ENCODE assay signal across 23 cellular contexts in genomic region chr18:34544930-34545329, GRCh38.
"Had no signal": no experiment of that assay in that cellular context is flagged by ENCODE, and none has a peak within 500 bp of the region (broad histone marks: within the 10 kb centered on the region; RNA-seq: fewer than 3 reads in every experiment).

No MANE protein-coding gene starts in this region.

- DNase-seq: activated CD4-positive, alpha-beta T cell treated with anti-CD3 and anti-CD28 coated beads, Interleukin-2, amount 50 U/mL, for 1 hour; activated CD4-positive, CD25-positive, alpha-beta regulatory T cell treated with anti-CD3 and anti-CD28 coated beads, Interleukin-2, amount 50 U/mL, for 72 hours; activated CD8-positive, alpha-beta memory T cell treated with anti-CD3 and anti-CD28 coated beads, Interleukin-2, amount 50 U/mL, for 4 hours; activated effector memory CD4-positive, alpha-beta T cell treated with Interleukin-2 at 50 U/mL for 16 hours; activated naive CD4-positive, alpha-beta T cell treated with anti-CD3 and anti-CD28 coated beads, Interleukin-2, amount 10 ng/mL, durations not matched to agents 7 days and 5 days; activated naive CD8-positive, alpha-beta T cell treated with anti-CD3 and anti-CD28 coated beads, Interleukin-2, amount 50 U/mL, for 24 hours; activated T-cell treated with anti-CD3 and anti-CD28 coated beads, Interleukin-2, amount 50 U/mL, for 4 hours; anterior cingulate cortex; brain microvascular endothelial cell; colonic mucosa; foreskin keratinocyte; left cardiac atrium; mesenchymal stem cell; naive thymus-derived CD8-positive, alpha-beta T cell; ovary; right lobe of liver; small intestine; stimulated activated CD4-positive, alpha-beta T cell treated with anti-CD3 and anti-CD28 coated beads, Interleukin-4, amount 100 ng/mL, for 1 hour; stimulated activated naive CD8-positive, alpha-beta T cell treated with anti-CD3 and anti-CD28 coated beads, Interleukin-15, amount 100 ng/mL, for 72 hours; trophoblast cell had no signal

- H3K9me3 ChIP-seq: colonic mucosa, ovary, right lobe of liver, suprapubic skin, vagina had no signal

- H2AFZ ChIP-seq: hepatocyte had no signal

- H3K4me2 ChIP-seq: hepatocyte had no signal

- H3K36me3 ChIP-seq: brain microvascular endothelial cell, colonic mucosa, ovary, right lobe of liver, suprapubic skin, vagina had no signal

- ATAC-seq: activated naive CD8-positive, alpha-beta T cell treated with anti-CD3 and anti-CD28 coated beads, Interleukin-2, amount 50 U/mL, for 24 hours; activated T-cell treated with anti-CD3 and anti-CD28 coated beads, Interleukin-2, amount 50 U/mL, for 4 hours; foreskin keratinocyte; left cardiac atrium; naive thymus-derived CD8-positive, alpha-beta T cell; right lobe of liver; stimulated activated naive CD8-positive, alpha-beta T cell treated with anti-CD3 and anti-CD28 coated beads, Interleukin-15, amount 100 ng/mL, for 72 hours had no signal

- H3K79me2 ChIP-seq: hepatocyte had no signal

- H3K27me3 ChIP-seq: brain microvascular endothelial cell, colonic mucosa, foreskin keratinocyte, hepatocyte, ovary, right lobe of liver, suprapubic skin, vagina had no signal

- H3K4me1 ChIP-seq: colonic mucosa, foreskin keratinocyte, right lobe of liver, suprapubic skin, vagina had no signal

- H3K27ac ChIP-seq: brain microvascular endothelial cell, colonic mucosa, foreskin keratinocyte, hepatocyte, ovary, right lobe of liver, suprapubic skin, vagina had no signal

- H3K4me3 ChIP-seq: colonic mucosa, hepatocyte, ovary, right lobe of liver, suprapubic skin, vagina had no signal
